8 cellular contexts compared by ENCODE assay signal in genomic region chr13:48731957-48732569, GRCh38.
A peak's percentile ranks its signal among the peaks of the same experiment; 100 is the strongest.
DNase-seq lines count a peak whose midpoint lies in the region; FAIRE-seq and TF ChIP-seq lines count a peak whose summit lies in the region.

No MANE protein-coding gene starts in this region.

- H3K9me3 ChIP-seq in HAP-1 (no peaks in the 10 kb centered on the region), Peyer's patch (no peaks in the 10 kb centered on the region)

- no peak overlapping the region for H3K4me3 ChIP-seq in HAP-1
- H3K4me3 ChIP-seq in Peyer's patch: peak overlapping the region in 1 of 4 donors; percentile 6

- TF ChIP-seq POLR2A in Peyer's patch (IDR thresholded peaks at IDR 0.05): no peak

- no peak overlapping the region for H3K27ac ChIP-seq in Peyer's patch

- peaks cover 13% of the 10 kb centered on the region for H3K4me1 Mint-ChIP-seq in activated naive CD4-positive, alpha-beta T cell treated with anti-CD3 and anti-CD28 coated beads, Interleukin-2, amount 50 U/mL, for 24 hours

- H3K27me3 ChIP-seq in HAP-1 (ENCODE audit: low read depth): no peaks in the 10 kb centered on the region
- H3K27me3 ChIP-seq in Peyer's patch: no peaks in the 10 kb centered on the region

- peak overlapping the region; percentile 74 for H3K4me3 Mint-ChIP-seq in activated naive CD4-positive, alpha-beta T cell treated with anti-CD3 and anti-CD28 coated beads, Interleukin-2, amount 50 U/mL, for 24 hours

- H3K4me1 ChIP-seq in HAP-1: peaks cover 3% of the 10 kb centered on the region; the same call in 1 of the 2 replicates
- peaks cover 0 to 5% (median 0%) of the 10 kb centered on the region in 4 donors for H3K4me1 ChIP-seq in Peyer's patch

- no peak overlapping the region for H3K27ac Mint-ChIP-seq in activated naive CD4-positive, alpha-beta T cell treated with anti-CD3 and anti-CD28 coated beads, Interleukin-2, amount 50 U/mL, for 24 hours

- in situ Hi-C loops in HAP-1 (cut with MboI; ENCODE audit: low sequenced_read_pairs): no loop called here

- DNase-seq in D721Med (ENCODE audit: insufficient read length, low spot score) (no peak), HAP-1 (ENCODE audit: low spot score in 2 of 2) (peak; percentile 31 to 82), Peyer's patch (peak; percentile 22 to 62 (median 60)), iPS-NIHi7 (ENCODE audit: extremely low spot score) (peak; percentile 84), DMS79 treated with DMSO at 0.1 percent for 48 hours (lab: John Stamatoyannopoulos, UW) (no peak), NCI-H1092 treated with DMSO at 0.1 percent for 48 hours (lab: John Stamatoyannopoulos, UW) (no peak)
- peak; percentile 55 to 57 for DNase-seq in stimulated activated CD4-positive, alpha-beta T cell treated with anti-CD3 and anti-CD28 coated beads, Interleukin-4, amount 100 ng/mL, for 48 hours (ENCODE audit: low read depth in 2 of 2)

- no peaks in the 10 kb centered on the region for H3K27me3 Mint-ChIP-seq in activated naive CD4-positive, alpha-beta T cell treated with anti-CD3 and anti-CD28 coated beads, Interleukin-2, amount 50 U/mL, for 24 hours

- H3K36me3 ChIP-seq in HAP-1 (replicated peaks): no peaks in the 10 kb centered on the region
- no peaks in the 10 kb centered on the region for H3K36me3 ChIP-seq in Peyer's patch

- peaks cover 1% of the 10 kb centered on the region for H3K36me3 Mint-ChIP-seq in activated naive CD4-positive, alpha-beta T cell treated with anti-CD3 and anti-CD28 coated beads, Interleukin-2, amount 50 U/mL, for 24 hours

- FAIRE-seq in D721Med (lab: Jason Lieb, UNC): no peak

- TF ChIP-seq CTCF in D721Med (IDR thresholded peaks at IDR 0.05; ENCODE audit: insufficient read depth, missing control alignments) (peak; percentile 47), Peyer's patch (IDR thresholded peaks at IDR 0.05) (peak; percentile 22 to 60 (median 48))

- peaks cover 4% of the 10 kb centered on the region for H3K9me3 Mint-ChIP-seq in activated naive CD4-positive, alpha-beta T cell treated with anti-CD3 and anti-CD28 coated beads, Interleukin-2, amount 50 U/mL, for 24 hours

Comparison
In these comparisons a context has a peak if more than half of its experiments do, and no peak if none do; other contexts are left out.
1. DNase-seq: peak in HAP-1 (2 of 2), Peyer's patch (3 of 3), iPS-NIHi7 (single experiment) and stimulated activated CD4-positive, alpha-beta T cell treated with anti-CD3 and anti-CD28 coated beads, Interleukin-4, amount 100 ng/mL, for 48 hours (2 of 2); none in D721Med (single experiment), DMS79 treated with DMSO at 0.1 percent for 48 hours (single experiment) and NCI-H1092 treated with DMSO at 0.1 percent for 48 hours (single experiment).